9 cellular contexts compared by ENCODE assay signal in genomic region chr16:19115148-19116021, GRCh38. TPM values are rescaled to one million over a fixed set of nuclear protein-coding genes. Genes with fewer than 3 reads are reported as not detected.
A peak's percentile ranks its signal among the peaks of the same experiment; 100 is the strongest.
DNase-seq lines count a peak whose midpoint lies in the region; ATAC-seq, FAIRE-seq and TF ChIP-seq lines count a peak whose summit lies in the region.
"Had no signal": no experiment of that assay in that cellular context is flagged by ENCODE, and none has a peak within 500 bp of the region (broad histone marks: within the 10 kb centered on the region; RNA-seq: fewer than 3 reads in every experiment).

No MANE protein-coding gene starts in this region.

- WGBS in IMR-90 (ENCODE audit: extremely low coverage in 2 of 2, insufficient read length in 1 of 2), 2 experiments: 48% methylated on average over 26 of the region's 50 CpGs; no CpG with 5 or more reads in 1 of the 2 experiments
- 96% methylated on average over 46 of the region's 50 CpGs for WGBS in HepG2 (ENCODE audit: low lambda C conversion rate)
- 82 to 89% (median 85%) methylated on average over 25 to 50 of the region's 50 CpGs for WGBS in stomach, 5 donors

- TF ChIP-seq CTCF in IMR-90 (conservative IDR thresholded peaks at IDR 0.05; ENCODE audit: low read depth, low read length): peak; percentile 35; the same call in 1 of the 2 replicates
- TF ChIP-seq CTCF in bronchial epithelial cell (IDR thresholded peaks at IDR 0.05; ENCODE audit: insufficient read depth, low read length, severe bottlenecking): no peak
- TF ChIP-seq CTCF in HepG2 (CRISPR knock-in tag; IDR thresholded peaks at IDR 0.05): peak; percentile 40
- TF ChIP-seq CTCF in stomach (IDR thresholded peaks at IDR 0.05): no peak

- ATAC-seq in IMR-90 (ENCODE audit: low read depth) (no peak), HepG2 (no peak), HG02870 (IDR thresholded peaks at IDR 0.05; ENCODE audit: unreplicated experiment) (no peak), GM21367 (IDR thresholded peaks at IDR 0.05; ENCODE audit: unreplicated experiment) (no peak)

- H3K79me1 ChIP-seq in IMR-90 (ENCODE audit: low read depth in 1 of 2, low read length in 2 of 2): peaks cover 0 to 48% of the 10 kb centered on the region in 2 experiments; a peak in 2 of 4 replicates

- H3K9me3 ChIP-seq in IMR-90 (ENCODE audit: control insufficient read depth, insufficient read depth, low read length) (no peaks in the 10 kb centered on the region), HepG2 (ENCODE audit: low read length) (no peaks in the 10 kb centered on the region), stomach (no peaks in the 10 kb centered on the region)

- H2AFZ ChIP-seq in IMR-90 (replicated peaks; ENCODE audit: low read length, poor library complexity) (peak overlapping the region; percentile 97), HepG2 (ENCODE audit: low read length) (no peak overlapping the region)

- intact Hi-C loops in IMR-90 (cut with micrococcal nuclease): no loop called here
- intact Hi-C loops in HepG2 (cut with micrococcal nuclease; ENCODE audit: unreplicated experiment): no loop called here
- intact Hi-C loops in stomach (cut with DNase I; ENCODE audit: low total_unique reads): no loop called here

- H2BK120ac ChIP-seq in IMR-90 (ENCODE audit: low read depth, low read length): no peak overlapping the region

- no peak for TF ChIP-seq POLR2A in IMR-90 (IDR thresholded peaks at IDR 0.05; ENCODE audit: low read depth, low read length)
- TF ChIP-seq POLR2A in HepG2 (IDR thresholded peaks at IDR 0.05; ENCODE audit: insufficient read depth in 1 of 2, low read depth in 2 of 2, low read length in 2 of 2): no peak
- no peak for TF ChIP-seq POLR2A in stomach (IDR thresholded peaks at IDR 0.05)

- H3K23ac ChIP-seq in IMR-90 (ENCODE audit: low read depth, low read length): peak overlapping the region; percentile 46

- peak overlapping the region; percentile 84 for H3K4me2 ChIP-seq in IMR-90 (ENCODE audit: low read depth, low read length)
- H3K4me2 ChIP-seq in HepG2 (ENCODE audit: low read depth, low read length): peak overlapping the region; percentile 99

- no peak overlapping the region; the same call in 1 of the 2 replicates for H4K91ac ChIP-seq in IMR-90 (ENCODE audit: insufficient read depth, low read depth, low read length)

- DNase-seq in IMR-90: no peak
- no peak for DNase-seq in bronchial epithelial cell (ENCODE audit: low read depth)
- no peak for DNase-seq in HepG2 (ENCODE audit: low spot score)
- no peak for DNase-seq in stomach
- no peak for DNase-seq in NCI-H2081 treated with DMSO at 0.1 percent for 48 hours (lab: John Stamatoyannopoulos, UW)
- no peak for DNase-seq in A172 (ENCODE audit: low spot score)
- DNase-seq: NCI-H524 treated with DMSO at 0.1 percent for 48 hours had no signal

- BruUV-seq in IMR-90 (replicated peaks; lab: Mats Ljungman, UMichigan): no TSS peak
- BruUV-seq in HepG2 (replicated peaks; lab: Mats Ljungman, UMichigan): no TSS peak

- CTCF ChIA-PET in IMR-90 (lab: Yijun Ruan, JAX): interaction anchor here (0.7 to 0.9 kb wide), 4 partner anchors 15 to 118 kb away, joined by 3 to 6 read pairs (median 4); no protein-coding TSS in a partner anchor
- CTCF ChIA-PET in HepG2 (lab: Yijun Ruan, JAX; ENCODE audit: low intra/inter-chr PET ratio, low total read pairs): no interaction called here

- peak overlapping the region; percentile 88 for H2BK5ac ChIP-seq in IMR-90 (ENCODE audit: low read depth, low read length, poor library complexity, severe bottlenecking)

- H3K36me3 ChIP-seq in IMR-90 (ENCODE audit: control insufficient read depth, insufficient read depth, low read length) (peaks cover 16% of the 10 kb centered on the region), bronchial epithelial cell (ENCODE audit: control insufficient read depth, insufficient read depth, low read length) (peaks cover 12% of the 10 kb centered on the region), HepG2 (replicated peaks in 1 of 2; ENCODE audit: control insufficient read depth in 1 of 2, insufficient read depth in 2 of 2, low read length in 2 of 2) (no peaks in the 10 kb centered on the region; a peak in 1 of 5 replicates), stomach (peaks cover 8 to 25% (median 14%) of the 10 kb centered on the region in 4 donors)

- no peak overlapping the region for H3K14ac ChIP-seq in IMR-90 (replicated peaks; ENCODE audit: low read depth, low read length)

- FAIRE-seq in bronchial epithelial cell (lab: Jason Lieb, UNC) (no peak), HepG2 (lab: Jason Lieb, UNC) (no peak)

- H2BK20ac ChIP-seq in IMR-90 (ENCODE audit: low read depth, low read length): no peak overlapping the region

- TF ChIP-seq EP300 in HepG2 (IDR thresholded peaks at IDR 0.05; ENCODE audit: low read depth in 2 of 2, low read length in 2 of 2) (no peak), HepG2 (CRISPR knock-in tag; IDR thresholded peaks at IDR 0.05; ENCODE audit: borderline replicate concordance) (no peak), stomach (IDR thresholded peaks at IDR 0.05) (no peak)

- H3K9ac ChIP-seq in IMR-90 (ENCODE audit: low read depth, low read length): peak overlapping the region; percentile 84
- H3K9ac ChIP-seq in HepG2 (ENCODE audit: insufficient read depth, low read depth, low read length): no peak overlapping the region

- peaks cover 30% of the 10 kb centered on the region for H3K4me1 ChIP-seq in IMR-90 (ENCODE audit: control insufficient read depth, insufficient read depth, low read length)
- H3K4me1 ChIP-seq in HepG2 (ENCODE audit: insufficient read depth, low read length): peaks cover 73% of the 10 kb centered on the region
- H3K4me1 ChIP-seq in stomach: peaks cover 66 to 86% (median 80%) of the 10 kb centered on the region in 4 donors

- H3K4me3 ChIP-seq in IMR-90 (ENCODE audit: insufficient read depth, low read depth, low read length) (peak overlapping the region; percentile 69), bronchial epithelial cell (ENCODE audit: low read depth, low read length) (peak overlapping the region; percentile 51), HepG2 (replicated peaks in 1 of 3; ENCODE audit: insufficient read depth in 1 of 3, low read depth in 2 of 3, low read length in 3 of 3) (peak overlapping the region in 2 of 3 experiments; percentile 78 to 88; a peak in 3 of 6 replicates), stomach (peak overlapping the region; percentile 74 to 83 (median 80))

- POLR2A ChIA-PET in IMR-90 (lab: Charles Lee; ENCODE audit: unreplicated experiment) (no interaction called here), HepG2 (lab: Yijun Ruan, JAX) (interaction anchor here (1.3 to 12.1 kb wide), 2 partner anchors 20 to 30 kb away, joined by 3 to 239 read pairs; no protein-coding TSS in a partner anchor)

- no peak overlapping the region; a peak in 1 of 4 replicates for H4K8ac ChIP-seq in IMR-90 (ENCODE audit: low read depth in 2 of 2, low read length in 2 of 2)

- TF ChIP-seq RAD21 in IMR-90 (IDR thresholded peaks at IDR 0.05; ENCODE audit: low read length) (no peak), HepG2 (CRISPR knock-in tag; IDR thresholded peaks at IDR 0.05) (no peak)

- H3K4ac ChIP-seq in IMR-90 (ENCODE audit: low read depth, low read length): 0 out of 2 replicates have a peak overlapping the region, but pooled peaks have one; percentile 31

- no peak overlapping the region for H3K56ac ChIP-seq in IMR-90 (ENCODE audit: extremely low read depth, insufficient read depth, low read length)

- H2AK9ac ChIP-seq in IMR-90 (replicated peaks; ENCODE audit: low read depth, low read length, poor library complexity): peak overlapping the region; percentile 92

- H3K18ac ChIP-seq in IMR-90 (ENCODE audit: low read depth, low read length): no peak overlapping the region

- peaks cover 37% of the 10 kb centered on the region for H4K20me1 ChIP-seq in IMR-90 (ENCODE audit: insufficient read depth, low read length)
- no peaks in the 10 kb centered on the region for H4K20me1 ChIP-seq in HepG2 (ENCODE audit: insufficient read depth, low read length)

- H2BK15ac ChIP-seq in IMR-90 (ENCODE audit: low read depth, low read length): no peak overlapping the region

- H3K9me1 ChIP-seq in IMR-90 (ENCODE audit: insufficient read depth, low read length): 0 out of 2 replicates have a peak, but pooled peaks cover 4% of the 10 kb centered on the region

- peak overlapping the region; percentile 72 for H2AK5ac ChIP-seq in IMR-90 (ENCODE audit: low read depth, low read length)

- H4K5ac ChIP-seq in IMR-90 (ENCODE audit: low read depth, low read length): no peak overlapping the region

- H3K27me3 ChIP-seq in IMR-90 (ENCODE audit: control insufficient read depth, insufficient read depth, low read length) (no peaks in the 10 kb centered on the region), bronchial epithelial cell (ENCODE audit: control insufficient read depth, insufficient read depth, low read length) (no peaks in the 10 kb centered on the region), HepG2 (ENCODE audit: control insufficient read depth in 1 of 2, insufficient read depth in 2 of 2, low read length in 2 of 2) (no peaks in the 10 kb centered on the region), stomach (no peaks in the 10 kb centered on the region)

- H3K79me2 ChIP-seq in HepG2 (ENCODE audit: insufficient read depth, low read length): peaks cover 5% of the 10 kb centered on the region

- in situ Hi-C loops in IMR-90 (cut with MboI; ENCODE audit: low sequenced_read_pairs): loop anchor here (25.0 kb wide), 2 partner anchors 597 to 772 kb away; partner anchors contain the start of genes GPRC5B, IQCK and KNOP1
- in situ Hi-C loops in HepG2 (cut with HindIII; ENCODE audit: extremely low pct_ligation_motif_present, low pct_unique_long_range_greater_than_20kb): no loop called here

- dilution Hi-C loops in IMR-90 (cut with HindIII; ENCODE audit: low sequenced_read_pairs, unreplicated experiment): no loop called here

- H3K27ac ChIP-seq in IMR-90 (ENCODE audit: insufficient read depth, low read length) (peak overlapping the region; percentile 95), HepG2 (ENCODE audit: extremely low read length, insufficient read depth, low read length) (no peak overlapping the region), stomach (peak overlapping the region; percentile 94 to 98 (median 96))

RNA-seq across cellular contexts. Expression of gene ITPRIPL2, which starts 1.6 kb away (rescaled TPM):
- 11.1 and 15.0 TPM in 2 replicates for total RNA-seq in IMR-90 (2012; rRNA removed)
- 9.2 and 10.1 TPM in 2 replicates for polyA plus RNA-seq in IMR-90 (2012; rRNA removed)
- 5.2 and 16.1 TPM in 2 replicates for polyA plus RNA-seq in IMR-90 (2012; cell fraction: cytosol; rRNA removed)
- polyA plus RNA-seq in IMR-90 (2012; cell fraction: nucleus; rRNA removed; ENCODE audit: low replicate concordance): 6.1 and 13.7 TPM in 2 replicates
- 16.8 and 18.7 TPM in 2 replicates for total RNA-seq in bronchial epithelial cell
- total RNA-seq in HepG2 (2016; rRNA removed; fragmentation: Illumina TruSeq; extraction: Trizol): 11.7 and 12.6 TPM in 2 replicates
- 1.3 and 1.4 TPM in 2 replicates for total RNA-seq in HepG2 (2016; cell fraction: cytosol; rRNA removed; fragmentation: Illumina TruSeq; extraction: Trizol; ENCODE audit: low read depth)
- 9.9 and 12.5 TPM in 2 replicates for total RNA-seq in HepG2 (2016; cell fraction: insoluble cytoplasmic fraction; rRNA removed; fragmentation: Illumina TruSeq; extraction: Trizol)
- total RNA-seq in HepG2 (2016; cell fraction: membrane; rRNA removed; fragmentation: Illumina TruSeq; extraction: Trizol): 6.5 and 6.9 TPM in 2 replicates
- 12.3 and 13.3 TPM in 2 replicates for total RNA-seq in HepG2 (2016; cell fraction: nucleus; rRNA removed; fragmentation: Illumina TruSeq; extraction: Trizol)
- polyA plus RNA-seq in HepG2 (2011; rRNA removed): 5.9 and 7.6 TPM in 2 replicates
- polyA plus RNA-seq in HepG2 (2011; cell fraction: cytosol; rRNA removed): 5.4 and 6.5 TPM in 2 replicates
- polyA plus RNA-seq in HepG2 (2011; cell fraction: nucleus; rRNA removed): 13.1 and 13.2 TPM in 2 replicates
- 4.2 and 5.8 TPM in 2 replicates for polyA plus RNA-seq in HepG2 (2012)
- polyA plus RNA-seq in HepG2 (2016; cell fraction: cytosol; fragmentation: Illumina TruSeq; extraction: Trizol; ENCODE audit: low read depth): 0.55 and 0.58 TPM in 2 replicates
- 4.7 and 5.5 TPM in 2 replicates for polyA plus RNA-seq in HepG2 (2016; cell fraction: insoluble cytoplasmic fraction; fragmentation: Illumina TruSeq; extraction: Trizol; ENCODE audit: low read depth)
- polyA plus RNA-seq in HepG2 (2016; cell fraction: membrane; fragmentation: Illumina TruSeq; extraction: Trizol; ENCODE audit: low read depth): 1.4 and 1.5 TPM in 2 replicates
- 10.7 and 12.0 TPM in 2 replicates for polyA plus RNA-seq in HepG2 (2016; cell fraction: nucleus; fragmentation: Illumina TruSeq; extraction: Trizol; ENCODE audit: insufficient read depth, low read depth)
- polyA minus RNA-seq in HepG2 (2011; rRNA and poly(A)+ RNA removed; ENCODE audit: low replicate concordance): 13.8 and 32.7 TPM in 2 replicates
- polyA minus RNA-seq in HepG2 (2011; cell fraction: cytosol; rRNA and poly(A)+ RNA removed): 17.7 TPM in 2 replicates
- 13.6 and 16.7 TPM in 2 replicates for polyA minus RNA-seq in HepG2 (2011; cell fraction: nucleus; rRNA and poly(A)+ RNA removed)
- total RNA-seq in stomach: 10 to 100 TPM; 10.3 to 48.7 (median 36.8) TPM
- 10 to 100 TPM in 1 of 3 donors, 1 to 10 TPM in 2; 7.6 to 14.1 (median 9.9) TPM for polyA plus RNA-seq in stomach
- 24.1 and 30.8 TPM in 2 replicates for total RNA-seq in A172 (2014; rRNA removed; shearing (Covaris generic))

RNA-seq across cellular contexts. Expression of gene COQ7, which starts 48.0 kb away (rescaled TPM):
- total RNA-seq in IMR-90 (2012; rRNA removed) (10.9 and 15.0 TPM in 2 replicates), bronchial epithelial cell (15.5 and 19.5 TPM in 2 replicates), HepG2 (2016; rRNA removed; fragmentation: Illumina TruSeq; extraction: Trizol) (45.7 and 50.6 TPM in 2 replicates), stomach (10 to 100 TPM in 4 of 5 donors, 1 to 10 TPM in 1; 5.8 to 59.4 (median 31.5) TPM)
- polyA plus RNA-seq in IMR-90 (2012; rRNA removed) (9.4 and 13.6 TPM in 2 replicates), HepG2 (2011; rRNA removed) (16.3 and 20.1 TPM in 2 replicates), stomach (10 to 100 TPM; 11.1 to 13.3 (median 11.3) TPM)
- polyA plus RNA-seq in IMR-90 (2012; cell fraction: cytosol; rRNA removed): 9.4 and 10.0 TPM in 2 replicates
- polyA plus RNA-seq in IMR-90 (2012; cell fraction: nucleus; rRNA removed; ENCODE audit: low replicate concordance): 5.1 and 17.6 TPM in 2 replicates
- total RNA-seq in HepG2 (2016; cell fraction: cytosol; rRNA removed; fragmentation: Illumina TruSeq; extraction: Trizol; ENCODE audit: low read depth): 8.3 and 9.3 TPM in 2 replicates
- 42.0 and 58.8 TPM in 2 replicates for total RNA-seq in HepG2 (2016; cell fraction: insoluble cytoplasmic fraction; rRNA removed; fragmentation: Illumina TruSeq; extraction: Trizol)
- 17.4 and 19.5 TPM in 2 replicates for total RNA-seq in HepG2 (2016; cell fraction: membrane; rRNA removed; fragmentation: Illumina TruSeq; extraction: Trizol)
- total RNA-seq in HepG2 (2016; cell fraction: nucleus; rRNA removed; fragmentation: Illumina TruSeq; extraction: Trizol): 25.7 and 30.2 TPM in 2 replicates
- 22.4 and 24.8 TPM in 2 replicates for polyA plus RNA-seq in HepG2 (2011; cell fraction: cytosol; rRNA removed)
- 21.8 and 23.8 TPM in 2 replicates for polyA plus RNA-seq in HepG2 (2011; cell fraction: nucleus; rRNA removed)
- 20.0 and 27.9 TPM in 2 replicates for polyA plus RNA-seq in HepG2 (2012)
- polyA plus RNA-seq in HepG2 (2016; cell fraction: cytosol; fragmentation: Illumina TruSeq; extraction: Trizol; ENCODE audit: low read depth): 8.7 and 10.9 TPM in 2 replicates
- 48.9 and 53.9 TPM in 2 replicates for polyA plus RNA-seq in HepG2 (2016; cell fraction: insoluble cytoplasmic fraction; fragmentation: Illumina TruSeq; extraction: Trizol; ENCODE audit: low read depth)
- polyA plus RNA-seq in HepG2 (2016; cell fraction: membrane; fragmentation: Illumina TruSeq; extraction: Trizol; ENCODE audit: low read depth): 14.7 and 15.1 TPM in 2 replicates
- 39.3 and 45.1 TPM in 2 replicates for polyA plus RNA-seq in HepG2 (2016; cell fraction: nucleus; fragmentation: Illumina TruSeq; extraction: Trizol; ENCODE audit: insufficient read depth, low read depth)
- 14.1 and 24.6 TPM in 2 replicates for polyA minus RNA-seq in HepG2 (2011; rRNA and poly(A)+ RNA removed; ENCODE audit: low replicate concordance)
- 13.8 and 14.6 TPM in 2 replicates for polyA minus RNA-seq in HepG2 (2011; cell fraction: cytosol; rRNA and poly(A)+ RNA removed)
- 52.5 and 60.9 TPM in 2 replicates for polyA minus RNA-seq in HepG2 (2011; cell fraction: nucleus; rRNA and poly(A)+ RNA removed)
- total RNA-seq in A172 (2014; rRNA removed; shearing (Covaris generic)): 39.0 and 50.5 TPM in 2 replicates

RNA-seq across cellular contexts. Expression of gene SYT17, which starts 52.7 kb away (rescaled TPM):
- total RNA-seq in IMR-90 (2012; rRNA removed) (not detected in 2 replicates), bronchial epithelial cell (1.1 and 1.3 TPM in 2 replicates), HepG2 (2016; rRNA removed; fragmentation: Illumina TruSeq; extraction: Trizol) (0.14 TPM in 1 of 2 replicates, not detected in the other), stomach (10 to 100 TPM in 4 of 5 donors, 1 to 10 TPM in 1; 8.1 to 37.1 (median 18.7) TPM)
- polyA plus RNA-seq in IMR-90 (2012; rRNA removed) (not detected in 2 replicates), HepG2 (2011; rRNA removed) (0.44 and 0.85 TPM in 2 replicates), stomach (1 to 10 TPM; 2.9 to 4.4 (median 3.4) TPM)
- 0.05 and 0.57 TPM in 2 replicates for polyA plus RNA-seq in IMR-90 (2012; cell fraction: cytosol; rRNA removed)
- polyA plus RNA-seq in IMR-90 (2012; cell fraction: nucleus; rRNA removed; ENCODE audit: low replicate concordance): 0.22 and 0.24 TPM in 2 replicates
- not detected in 2 replicates for total RNA-seq in HepG2 (2016; cell fraction: cytosol; rRNA removed; fragmentation: Illumina TruSeq; extraction: Trizol; ENCODE audit: low read depth)
- not detected in 2 replicates for total RNA-seq in HepG2 (2016; cell fraction: insoluble cytoplasmic fraction; rRNA removed; fragmentation: Illumina TruSeq; extraction: Trizol)
- not detected in 2 replicates for total RNA-seq in HepG2 (2016; cell fraction: membrane; rRNA removed; fragmentation: Illumina TruSeq; extraction: Trizol)
- total RNA-seq in HepG2 (2016; cell fraction: nucleus; rRNA removed; fragmentation: Illumina TruSeq; extraction: Trizol): 0.34 TPM in 1 of 2 replicates, not detected in the other
- polyA plus RNA-seq in HepG2 (2011; cell fraction: cytosol; rRNA removed): 0.12 and 0.22 TPM in 2 replicates
- 0.50 and 1.0 TPM in 2 replicates for polyA plus RNA-seq in HepG2 (2011; cell fraction: nucleus; rRNA removed)
- 0.07 TPM in 1 of 2 replicates, not detected in the other for polyA plus RNA-seq in HepG2 (2012)
- polyA plus RNA-seq in HepG2 (2016; cell fraction: cytosol; fragmentation: Illumina TruSeq; extraction: Trizol; ENCODE audit: low read depth): 0.08 TPM in 1 of 2 replicates, not detected in the other
- polyA plus RNA-seq in HepG2 (2016; cell fraction: insoluble cytoplasmic fraction; fragmentation: Illumina TruSeq; extraction: Trizol; ENCODE audit: low read depth): not detected in 2 replicates
- polyA plus RNA-seq in HepG2 (2016; cell fraction: membrane; fragmentation: Illumina TruSeq; extraction: Trizol; ENCODE audit: low read depth): 0.16 TPM in 1 of 2 replicates, not detected in the other
- polyA plus RNA-seq in HepG2 (2016; cell fraction: nucleus; fragmentation: Illumina TruSeq; extraction: Trizol; ENCODE audit: insufficient read depth, low read depth): 0.67 TPM in 1 of 2 replicates, not detected in the other
- 0.56 and 0.72 TPM in 2 replicates for polyA minus RNA-seq in HepG2 (2011; rRNA and poly(A)+ RNA removed; ENCODE audit: low replicate concordance)
- not detected in 2 replicates for polyA minus RNA-seq in HepG2 (2011; cell fraction: cytosol; rRNA and poly(A)+ RNA removed)
- 0.13 and 1.1 TPM in 2 replicates for polyA minus RNA-seq in HepG2 (2011; cell fraction: nucleus; rRNA and poly(A)+ RNA removed)
- 0.55 and 1.3 TPM in 2 replicates for total RNA-seq in A172 (2014; rRNA removed; shearing (Covaris generic))

Comparison
In these comparisons a context has a peak if more than half of its experiments do, and no peak if none do; other contexts are left out.
1. CTCF ChIP-seq: peak in IMR-90 (single experiment) and HepG2 (single experiment); none in bronchial epithelial cell (single experiment) and stomach (0 of 7).
2. Peak in every context shown above with its lines, with median percentiles within 50 percentile points of each other: H3K4me3 ChIP-seq.